In the genomic region with DNA sequence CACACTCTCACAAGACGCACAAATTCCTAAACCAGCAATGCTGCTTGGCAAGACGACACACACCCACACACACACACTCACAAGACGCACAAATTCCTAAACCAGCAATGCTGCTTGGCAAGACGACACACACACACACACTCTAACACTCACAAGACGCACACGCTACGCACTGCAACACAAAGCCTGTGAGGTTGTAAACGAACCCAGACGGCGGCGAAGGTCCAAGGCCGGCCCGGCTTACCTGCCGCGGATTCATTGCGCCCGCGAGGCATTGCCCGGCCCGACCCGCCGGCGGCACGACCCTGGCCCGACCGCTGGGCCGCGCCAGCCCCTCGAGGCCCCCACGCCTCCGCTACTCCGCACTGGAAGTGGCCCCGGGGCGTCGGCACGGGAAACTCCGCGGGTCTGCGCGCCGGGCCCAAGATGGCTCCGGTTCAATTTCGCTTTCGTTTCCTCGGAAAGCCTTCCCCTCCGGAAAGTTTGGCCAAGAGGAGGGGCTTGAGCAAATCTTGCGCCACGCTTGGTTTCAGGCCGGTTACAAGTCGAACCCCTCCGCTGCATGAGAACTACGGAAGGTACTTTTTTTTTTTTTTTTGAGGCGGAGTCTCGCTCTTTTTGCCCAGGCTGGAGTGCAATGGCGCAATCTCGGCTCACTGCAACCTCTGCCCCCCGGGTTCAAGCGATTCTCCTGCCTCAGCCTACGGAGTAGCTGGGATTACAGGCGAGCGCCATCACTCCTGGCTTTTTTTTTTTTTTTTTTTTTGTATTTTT, we compare ENCODE assay signal across 8 cellular contexts. TPM values are rescaled to one million over a fixed set of nuclear protein-coding genes. Genes with fewer than 3 reads are reported as not detected.
DNase-seq lines count a peak whose midpoint lies in the region; ATAC-seq lines count a peak whose summit lies in the region.

A gene with protein sequence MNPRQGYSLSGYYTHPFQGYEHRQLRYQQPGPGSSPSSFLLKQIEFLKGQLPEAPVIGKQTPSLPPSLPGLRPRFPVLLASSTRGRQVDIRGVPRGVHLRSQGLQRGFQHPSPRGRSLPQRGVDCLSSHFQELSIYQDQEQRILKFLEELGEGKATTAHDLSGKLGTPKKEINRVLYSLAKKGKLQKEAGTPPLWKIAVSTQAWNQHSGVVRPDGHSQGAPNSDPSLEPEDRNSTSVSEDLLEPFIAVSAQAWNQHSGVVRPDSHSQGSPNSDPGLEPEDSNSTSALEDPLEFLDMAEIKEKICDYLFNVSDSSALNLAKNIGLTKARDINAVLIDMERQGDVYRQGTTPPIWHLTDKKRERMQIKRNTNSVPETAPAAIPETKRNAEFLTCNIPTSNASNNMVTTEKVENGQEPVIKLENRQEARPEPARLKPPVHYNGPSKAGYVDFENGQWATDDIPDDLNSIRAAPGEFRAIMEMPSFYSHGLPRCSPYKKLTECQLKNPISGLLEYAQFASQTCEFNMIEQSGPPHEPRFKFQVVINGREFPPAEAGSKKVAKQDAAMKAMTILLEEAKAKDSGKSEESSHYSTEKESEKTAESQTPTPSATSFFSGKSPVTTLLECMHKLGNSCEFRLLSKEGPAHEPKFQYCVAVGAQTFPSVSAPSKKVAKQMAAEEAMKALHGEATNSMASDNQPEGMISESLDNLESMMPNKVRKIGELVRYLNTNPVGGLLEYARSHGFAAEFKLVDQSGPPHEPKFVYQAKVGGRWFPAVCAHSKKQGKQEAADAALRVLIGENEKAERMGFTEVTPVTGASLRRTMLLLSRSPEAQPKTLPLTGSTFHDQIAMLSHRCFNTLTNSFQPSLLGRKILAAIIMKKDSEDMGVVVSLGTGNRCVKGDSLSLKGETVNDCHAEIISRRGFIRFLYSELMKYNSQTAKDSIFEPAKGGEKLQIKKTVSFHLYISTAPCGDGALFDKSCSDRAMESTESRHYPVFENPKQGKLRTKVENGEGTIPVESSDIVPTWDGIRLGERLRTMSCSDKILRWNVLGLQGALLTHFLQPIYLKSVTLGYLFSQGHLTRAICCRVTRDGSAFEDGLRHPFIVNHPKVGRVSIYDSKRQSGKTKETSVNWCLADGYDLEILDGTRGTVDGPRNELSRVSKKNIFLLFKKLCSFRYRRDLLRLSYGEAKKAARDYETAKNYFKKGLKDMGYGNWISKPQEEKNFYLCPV (minus strand): TSS at position 439 of the 774 bp plus-strand sequence. CDS start 180 bp downstream, at position 259.

- ATAC-seq in GM18867 (IDR thresholded peaks at IDR 0.05; ENCODE audit: unreplicated experiment), result peak; percentile 67
- ATAC-seq in HG03135 (IDR thresholded peaks at IDR 0.05; ENCODE audit: unreplicated experiment), result peak; percentile 78

- H3K36me3 ChIP-seq in ACC112 (ENCODE audit: insufficient read depth, low read length), result peaks cover 14% of the 10 kb centered on the region; the same call in 1 of the 2 replicates

- peak within 1 kb of the TSS; percentile 90 for H3K4me3 ChIP-seq in ACC112 (ENCODE audit: low read depth, low read length)

- H3K27me3 ChIP-seq in ACC112 (ENCODE audit: insufficient read depth, low read length), result no peaks in the 10 kb centered on the region

- peak within 1 kb of the TSS; percentile 66 for H2AFZ ChIP-seq in ACC112 (ENCODE audit: low read length, unreplicated experiment)

- H3K79me2 ChIP-seq in ACC112 (ENCODE audit: control insufficient read depth, insufficient read depth, low read length, unreplicated experiment), result peaks cover 88% of the 10 kb centered on the region

- H3K27ac ChIP-seq in ACC112 (ENCODE audit: low read depth, low read length), result peak within 1 kb of the TSS; percentile 99

- DNase-seq in NCI-H226 (peak; percentile 97), cerebellum (ENCODE audit: low spot score) (peak; percentile 54), kidney tubule cell (ENCODE audit: low spot score) (peak; percentile 96)
- DNase-seq in activated CD4-positive, alpha-beta T cell treated with anti-CD3 and anti-CD28 coated beads for 1 hour, result peak; percentile 92
- DNase-seq in stimulated activated CD4-positive, alpha-beta T cell treated with anti-CD3 and anti-CD28 coated beads, Interleukin-1b, Interleukin-23, amount 100 ng/mL, for 1 hour (ENCODE audit: low read depth in 2 of 2), result peak; percentile 71 to 74

- H3K4me1 ChIP-seq in ACC112 (ENCODE audit: control insufficient read depth, insufficient read depth, low read length, unreplicated experiment), result peaks cover 39% of the 10 kb centered on the region

RNA-seq across cellular contexts. Expression of the gene that starts here (rescaled TPM):
- 82.4 TPM for total RNA-seq in cerebellum

Comparison
In these comparisons a context has a peak if more than half of its experiments do, and no peak if none do; other contexts are left out.
1. Peak in every context shown above with its lines: DNase-seq, ATAC-seq, H3K4me3 ChIP-seq and H3K27ac ChIP-seq.